7 cellular contexts compared by ENCODE assay signal in the genomic region with DNA sequence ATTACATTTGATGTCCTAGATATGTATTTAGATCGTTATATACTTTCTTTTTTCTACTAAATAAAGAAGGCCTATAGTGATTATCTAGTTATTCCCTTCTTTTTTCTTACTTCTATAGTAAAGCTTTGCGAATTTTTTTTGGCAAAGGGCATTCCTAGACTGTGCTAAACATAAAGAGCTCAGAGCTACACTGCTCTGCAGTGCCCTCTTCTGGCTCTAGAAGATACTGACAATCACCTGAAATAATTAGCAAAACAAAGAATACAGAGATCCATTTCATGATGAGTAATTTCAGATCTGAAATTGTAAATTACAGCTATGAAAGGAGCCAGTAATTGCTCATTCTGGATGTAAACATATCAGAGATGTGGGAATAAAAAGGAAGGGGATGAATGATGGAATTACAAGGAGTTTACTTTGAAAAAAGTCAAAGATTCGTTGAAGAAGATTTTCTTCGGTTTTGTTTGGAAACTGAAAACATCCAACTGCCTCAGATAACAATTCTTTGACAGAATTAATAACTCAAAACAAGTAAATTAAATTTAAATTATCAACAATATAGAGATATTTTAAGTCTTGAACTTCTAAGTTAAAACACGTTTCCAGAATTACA.
DNase-seq lines count a peak whose midpoint lies in the region; ATAC-seq, FAIRE-seq and TF ChIP-seq lines count a peak whose summit lies in the region.

No MANE protein-coding gene starts in this region.

- FAIRE-seq in GM12878 (lab: Jason Lieb, UNC) = no peak

- H4K20me1 ChIP-seq in DND-41 (ENCODE audit: insufficient read depth, low read length) (no peaks in the 10 kb centered on the region), GM12878 (ENCODE audit: control insufficient read depth, insufficient read depth) (no peaks in the 10 kb centered on the region)

- H3K4me1 ChIP-seq in DND-41 (ENCODE audit: insufficient read depth, low read length) (no peaks in the 10 kb centered on the region), GM12878 (ENCODE audit: control insufficient read depth, insufficient read depth, low read length) (no peaks in the 10 kb centered on the region), transverse colon (no peaks in the 10 kb centered on the region)

- H2AFZ ChIP-seq in DND-41 (ENCODE audit: low read depth, low read length) = no peak overlapping the region
- H2AFZ ChIP-seq in GM12878 (ENCODE audit: control insufficient read depth, low read depth, low read length) = no peak overlapping the region

- ATAC-seq in DND-41 (ENCODE audit: insufficient read depth, low read depth) = peak; percentile 82
- ATAC-seq in GM19035 (IDR thresholded peaks at IDR 0.05; ENCODE audit: unreplicated experiment) = peak; percentile 86
- ATAC-seq in HG03175 (IDR thresholded peaks at IDR 0.05; ENCODE audit: unreplicated experiment) = peak; percentile 87
- peak; percentile 90 for ATAC-seq in GM12878

- H3K4me3 ChIP-seq in DND-41 (ENCODE audit: low read depth in 1 of 2, low read length in 2 of 2) = no peak overlapping the region
- no peak overlapping the region for H3K4me3 ChIP-seq in GM12878
- H3K4me3 ChIP-seq in transverse colon = no peak overlapping the region

- H3K36me3 ChIP-seq in DND-41 (ENCODE audit: insufficient read depth, low read length) (no peaks in the 10 kb centered on the region), GM12878 (ENCODE audit: control insufficient read depth in 2 of 2, insufficient read depth in 2 of 2, low read length in 1 of 2) (no peaks in the 10 kb centered on the region), transverse colon (no peaks in the 10 kb centered on the region)

- BruUV-seq in GM12878 (replicated peaks; lab: Mats Ljungman, UMichigan) = no TSS peak

- SMC1A ChIA-PET in GM12878 (lab: Charles Lee; ENCODE audit: uncharacterized antibody, unreplicated experiment) = interaction anchor here (0.8 to 1.5 kb wide), 5 partner anchors 18 to 1469 kb away, joined by 3 to 8 read pairs (median 3); no protein-coding TSS in a partner anchor

- POLR2A ChIA-PET in GM12878 (lab: Charles Lee) = interaction anchor here (0.6 kb wide), 1 partner anchor 441 kb away, joined by 3 read pairs; no protein-coding TSS in a partner anchor

- H3K9me3 ChIP-seq in DND-41 (ENCODE audit: insufficient read depth, low read length, severe bottlenecking) (no peaks in the 10 kb centered on the region), GM12878 (replicated peaks; ENCODE audit: control insufficient read depth, insufficient read depth, low read length) (no peaks in the 10 kb centered on the region), transverse colon (no peaks in the 10 kb centered on the region)

- peak; percentile 26 for DNase-seq in DND-41
- peak; percentile 42 for DNase-seq in NCI-H345 treated with DMSO at 0.1 percent for 48 hours (lab: John Stamatoyannopoulos, UW; ENCODE audit: unreplicated experiment)
- DNase-seq in GM12878 (ENCODE audit: low read depth, low spot score) = no peak
- peak; percentile 44 for DNase-seq in iris pigment epithelial cell (ENCODE audit: low read depth)
- DNase-seq in transverse colon = no peak

- TF ChIP-seq EP300 in GM12878 (IDR thresholded peaks at IDR 0.05; ENCODE audit: borderline replicate concordance in 1 of 2, control insufficient read depth in 1 of 2, low read depth in 2 of 2, low read length in 2 of 2) (no peak), transverse colon (IDR thresholded peaks at IDR 0.05; ENCODE audit: low read depth) (no peak)

- CTCF ChIA-PET in GM12878 (lab: Yijun Ruan, JAX) = interaction anchor here (0.7 to 4.7 kb wide), 12 partner anchors 9 to 1472 kb away, joined by 3 to 42 read pairs (median 4); no protein-coding TSS in a partner anchor

- no peak overlapping the region for H3K9ac ChIP-seq in DND-41 (ENCODE audit: low read depth, low read length)
- no peak overlapping the region for H3K9ac ChIP-seq in GM12878 (ENCODE audit: control insufficient read depth, insufficient read depth, low read length)

- RAD21 ChIA-PET in GM12878 (lab: Charles Lee; ENCODE audit: unreplicated experiment) = interaction anchor here (0.6 to 2.5 kb wide), 5 partner anchors 406 to 1681 kb away, joined by 3 to 28 read pairs (median 5); no protein-coding TSS in a partner anchor

- H3K79me2 ChIP-seq in DND-41 (ENCODE audit: insufficient read depth, low read length) (no peaks in the 10 kb centered on the region), GM12878 (ENCODE audit: control insufficient read depth, insufficient read depth, low read length) (no peaks in the 10 kb centered on the region)

- peak; percentile 81 for TF ChIP-seq CTCF in DND-41 (IDR thresholded peaks at IDR 0.05; ENCODE audit: borderline replicate concordance, extremely low read depth, low read length, poor library complexity, severe bottlenecking)
- TF ChIP-seq CTCF in GM12878 (IDR thresholded peaks at IDR 0.05 in 2 of 3, conservative IDR thresholded peaks at IDR 0.05 in 1 of 3; ENCODE audit: control insufficient read depth in 2 of 3, extremely low read depth in 1 of 3, insufficient read depth in 1 of 3, low read depth in 3 of 3, low read length in 3 of 3) = peak; percentile 61 to 76 (median 68)
- TF ChIP-seq CTCF in transverse colon (IDR thresholded peaks at IDR 0.05) = peak; percentile 30 to 64 (median 61)

- in situ Hi-C loops in GM12878 (cut with MboI) (loop anchor here (10.0 to 25.0 kb wide), 4 partner anchors 403 to 1473 kb away; no protein-coding TSS in a partner anchor), transverse colon (cut with MboI; ENCODE audit: low pct_ligation_motif_present in 1 of 4, low pct_unique_long_range_greater_than_20kb in 1 of 4, low sequenced_read_pairs in 3 of 4) (no loop called here)

- TF ChIP-seq RAD21 in GM12878 (IDR thresholded peaks at IDR 0.05; ENCODE audit: insufficient read depth, low read depth, low read length) = peak; percentile 75

- H3K27me3 ChIP-seq in DND-41 (ENCODE audit: insufficient read depth, low read length, poor library complexity) (peaks cover 2% of the 10 kb centered on the region), GM12878 (replicated peaks in 1 of 2; ENCODE audit: control insufficient read depth in 2 of 2, insufficient read depth in 2 of 2, low read length in 1 of 2) (no peaks in the 10 kb centered on the region), transverse colon (peaks cover 4% of the 10 kb centered on the region)

- WGBS in GM12878 (ENCODE audit: insufficient coverage, insufficient replicate concordance, low lambda C conversion rate, missing lambda C conversion rate) = 54% methylated on average over 5 of the region's 5 CpGs
- WGBS in transverse colon (ENCODE audit: low coverage in 1 of 2), 2 donors = 61 to 67% methylated on average over 5 of the region's 5 CpGs

- intact Hi-C loops in GM12878 (cut with micrococcal nuclease; ENCODE audit: unreplicated experiment) (loop anchor here (1.0 to 5.0 kb wide), 3 partner anchors 406 to 1471 kb away; no protein-coding TSS in a partner anchor), transverse colon (cut with DNase I; ENCODE audit: low total_unique reads) (loop anchor here (5.0 kb wide), 1 partner anchor 406 kb away; no protein-coding TSS in a partner anchor)

- no peak for TF ChIP-seq POLR2A in GM12878 (IDR thresholded peaks at IDR 0.05; ENCODE audit: low read depth, low read length)
- TF ChIP-seq POLR2A in transverse colon (IDR thresholded peaks at IDR 0.05) = no peak

- no peak overlapping the region for H3K27ac ChIP-seq in DND-41 (ENCODE audit: low read length)
- H3K27ac ChIP-seq in GM12878 (ENCODE audit: control insufficient read depth, insufficient read depth) = no peak overlapping the region
- no peak overlapping the region for H3K27ac ChIP-seq in transverse colon

- H3K4me2 ChIP-seq in DND-41 (ENCODE audit: insufficient read depth, low read length) (no peak overlapping the region), GM12878 (ENCODE audit: control insufficient read depth, insufficient read depth) (no peak overlapping the region)

TF ChIP-seq in GM12878, 131 proteins besides CTCF, POLR2A, EP300 and RAD21:
- TF ChIP-seq JUNB (IDR thresholded peaks at IDR 0.05) (0 out of 2 replicates have a peak, but pooled peaks have one; percentile 11), IKZF2 (IDR thresholded peaks at IDR 0.05) (no peak), SMC3 (IDR thresholded peaks at IDR 0.05; ENCODE audit: borderline replicate concordance, low read length) (peak; percentile 67), POLR2AphosphoS2 (IDR thresholded peaks at IDR 0.05; ENCODE audit: low read depth, low read length) (no peak)
- TF ChIP-seq, protein P1, sequence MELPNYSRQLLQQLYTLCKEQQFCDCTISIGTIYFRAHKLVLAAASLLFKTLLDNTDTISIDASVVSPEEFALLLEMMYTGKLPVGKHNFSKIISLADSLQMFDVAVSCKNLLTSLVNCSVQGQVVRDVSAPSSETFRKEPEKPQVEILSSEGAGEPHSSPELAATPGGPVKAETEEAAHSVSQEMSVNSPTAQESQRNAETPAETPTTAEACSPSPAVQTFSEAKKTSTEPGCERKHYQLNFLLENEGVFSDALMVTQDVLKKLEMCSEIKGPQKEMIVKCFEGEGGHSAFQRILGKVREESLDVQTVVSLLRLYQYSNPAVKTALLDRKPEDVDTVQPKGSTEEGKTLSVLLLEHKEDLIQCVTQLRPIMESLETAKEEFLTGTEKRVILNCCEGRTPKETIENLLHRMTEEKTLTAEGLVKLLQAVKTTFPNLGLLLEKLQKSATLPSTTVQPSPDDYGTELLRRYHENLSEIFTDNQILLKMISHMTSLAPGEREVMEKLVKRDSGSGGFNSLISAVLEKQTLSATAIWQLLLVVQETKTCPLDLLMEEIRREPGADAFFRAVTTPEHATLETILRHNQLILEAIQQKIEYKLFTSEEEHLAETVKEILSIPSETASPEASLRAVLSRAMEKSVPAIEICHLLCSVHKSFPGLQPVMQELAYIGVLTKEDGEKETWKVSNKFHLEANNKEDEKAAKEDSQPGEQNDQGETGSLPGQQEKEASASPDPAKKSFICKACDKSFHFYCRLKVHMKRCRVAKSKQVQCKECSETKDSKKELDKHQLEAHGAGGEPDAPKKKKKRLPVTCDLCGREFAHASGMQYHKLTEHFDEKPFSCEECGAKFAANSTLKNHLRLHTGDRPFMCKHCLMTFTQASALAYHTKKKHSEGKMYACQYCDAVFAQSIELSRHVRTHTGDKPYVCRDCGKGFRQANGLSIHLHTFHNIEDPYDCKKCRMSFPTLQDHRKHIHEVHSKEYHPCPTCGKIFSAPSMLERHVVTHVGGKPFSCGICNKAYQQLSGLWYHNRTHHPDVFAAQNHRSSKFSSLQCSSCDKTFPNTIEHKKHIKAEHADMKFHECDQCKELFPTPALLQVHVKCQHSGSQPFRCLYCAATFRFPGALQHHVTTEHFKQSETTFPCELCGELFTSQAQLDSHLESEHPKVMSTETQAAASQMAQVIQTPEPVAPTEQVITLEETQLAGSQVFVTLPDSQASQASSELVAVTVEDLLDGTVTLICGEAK (IDR thresholded peaks at IDR 0.05; ENCODE audit: borderline replicate concordance) = no peak

Comparison
In these comparisons a context has a peak if more than half of its experiments do, and no peak if none do; other contexts are left out.
1. DNase-seq: peak in DND-41 (single experiment), NCI-H345 treated with DMSO at 0.1 percent for 48 hours (single experiment) and iris pigment epithelial cell (single experiment); none in GM12878 (single experiment) and transverse colon (single experiment).
2. Peak in every context shown above with its lines, with median percentiles within 50 percentile points of each other: ATAC-seq and CTCF ChIP-seq.